10 cellular contexts compared by ENCODE assay signal in the genomic region with DNA sequence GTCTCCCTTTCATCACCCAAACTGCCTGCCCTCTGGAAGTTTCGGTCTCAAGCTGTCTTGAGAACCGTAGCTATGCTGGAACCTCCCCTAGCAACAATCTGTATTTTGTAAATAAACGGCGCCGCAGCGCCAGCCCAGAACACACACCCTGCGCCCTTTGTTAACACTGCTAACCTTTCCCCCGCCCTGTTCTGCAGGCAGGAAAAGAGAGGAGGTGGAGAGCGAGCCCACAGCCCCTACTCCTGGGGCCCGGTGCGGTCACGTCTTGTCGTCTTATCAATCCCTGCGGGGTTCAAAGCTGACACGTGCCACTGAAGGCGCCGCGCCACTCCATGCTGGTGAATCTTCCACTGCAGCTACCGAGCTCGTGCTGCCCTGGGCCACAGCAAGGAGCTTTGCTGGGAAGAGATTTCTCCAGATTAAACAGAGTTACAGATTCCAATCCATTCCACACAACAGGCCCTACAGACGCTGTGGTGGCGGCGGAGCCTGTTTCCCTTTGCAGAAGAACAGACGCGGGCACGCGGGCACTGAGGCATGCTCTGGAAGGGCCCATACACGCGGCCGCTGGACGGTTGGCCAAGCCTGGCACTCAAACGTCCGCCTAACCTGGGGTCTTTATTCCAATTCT. TPM values are rescaled to one million over a fixed set of nuclear protein-coding genes. Genes with fewer than 3 reads are reported as not detected.
DNase-seq lines count a peak whose midpoint lies in the region; ATAC-seq, FAIRE-seq and TF ChIP-seq lines count a peak whose summit lies in the region.
"Had no signal": no experiment of that assay in that cellular context is flagged by ENCODE, and none has a peak within 500 bp of the region (broad histone marks: within the 10 kb centered on the region; RNA-seq: fewer than 3 reads in every experiment).

No MANE protein-coding gene starts in this region.

- H3K36me3 Mint-ChIP-seq in activated CD4-positive, alpha-beta T cell treated with anti-CD3 and anti-CD28 coated beads, Interleukin-2, amount 10 ng/mL, durations not matched to agents 7 days and 5 days (ENCODE audit: low read depth), result no peaks in the 10 kb centered on the region

- TF ChIP-seq POLR2A in gastroesophageal sphincter (IDR thresholded peaks at IDR 0.05) (no peak), GM12891 (IDR thresholded peaks at IDR 0.05; ENCODE audit: low read depth, low read length) (no peak)

- H3K9me3 ChIP-seq in gastroesophageal sphincter (no peaks in the 10 kb centered on the region), skeletal muscle tissue (ENCODE audit: control insufficient read depth in 3 of 3, low read length in 3 of 3) (no peaks in the 10 kb centered on the region)

- H3K9me3 Mint-ChIP-seq in activated CD4-positive, alpha-beta T cell treated with anti-CD3 and anti-CD28 coated beads, Interleukin-2, amount 10 ng/mL, durations not matched to agents 7 days and 5 days, result no peaks in the 10 kb centered on the region

- H3K4me3 Mint-ChIP-seq in activated CD4-positive, alpha-beta T cell treated with anti-CD3 and anti-CD28 coated beads, Interleukin-2, amount 10 ng/mL, durations not matched to agents 7 days and 5 days, result peak overlapping the region; percentile 12

- H3K27ac ChIP-seq in gastroesophageal sphincter (peak overlapping the region; percentile 10 to 83 (median 78)), skeletal muscle tissue (ENCODE audit: low read depth, low read length) (peak overlapping the region; percentile 29)
- H3K27ac ChIP-seq: HL-60 had no signal

- peaks cover 8 to 45% (median 41%) of the 10 kb centered on the region in 3 donors for H3K4me1 ChIP-seq in gastroesophageal sphincter
- peaks cover 30 to 43% (median 37%) of the 10 kb centered on the region in 3 donors for H3K4me1 ChIP-seq in skeletal muscle tissue (ENCODE audit: control insufficient read depth in 3 of 3, insufficient read depth in 3 of 3, low read length in 3 of 3)

- H3K27me3 ChIP-seq in gastroesophageal sphincter, result no peaks in the 10 kb centered on the region
- H3K27me3 ChIP-seq in skeletal muscle tissue (ENCODE audit: control insufficient read depth in 3 of 3, insufficient read depth in 3 of 3, low read length in 3 of 3), result no peaks in the 10 kb centered on the region

- TF ChIP-seq EP300 in gastroesophageal sphincter (IDR thresholded peaks at IDR 0.05), result no peak

- FAIRE-seq in HTR-8/SVneo (lab: Jason Lieb, UNC) (peak; percentile 9), GM12891 (lab: Jason Lieb, UNC) (no peak)
- FAIRE-seq: endometrium had no signal

- CTCF ChIA-PET in activated CD4-positive, alpha-beta T cell treated with anti-CD3 and anti-CD28 coated beads, Interleukin-2, amount 10 ng/mL, durations not matched to agents 7 days and 5 days (lab: Charles Lee), result no interaction called here

- 12 to 31% methylated on average over 12 to 24 of the region's 33 CpGs for WGBS in gastroesophageal sphincter (ENCODE audit: low coverage in 1 of 2), 2 donors

- TF ChIP-seq CTCF in gastroesophageal sphincter (IDR thresholded peaks at IDR 0.05), result peak in 2 of 4 experiments; percentile 1 to 50

- H3K27me3 Mint-ChIP-seq in activated CD4-positive, alpha-beta T cell treated with anti-CD3 and anti-CD28 coated beads, Interleukin-2, amount 10 ng/mL, durations not matched to agents 7 days and 5 days, result no peaks in the 10 kb centered on the region

- ATAC-seq in gastroesophageal sphincter (peak; percentile 72), HG03139 (IDR thresholded peaks at IDR 0.05; ENCODE audit: unreplicated experiment) (no peak), GM18870 (IDR thresholded peaks at IDR 0.05; ENCODE audit: unreplicated experiment) (no peak)

- no peak overlapping the region for H3K27ac Mint-ChIP-seq in activated CD4-positive, alpha-beta T cell treated with anti-CD3 and anti-CD28 coated beads, Interleukin-2, amount 10 ng/mL, durations not matched to agents 7 days and 5 days

- peaks cover 13% of the 10 kb centered on the region for H3K4me1 Mint-ChIP-seq in activated CD4-positive, alpha-beta T cell treated with anti-CD3 and anti-CD28 coated beads, Interleukin-2, amount 10 ng/mL, durations not matched to agents 7 days and 5 days

- H3K9ac ChIP-seq in skeletal muscle tissue (ENCODE audit: low read depth in 1 of 3, low read length in 3 of 3), result peak overlapping the region; percentile 27 to 85 (median 29)

- DNase-seq in HTR-8/SVneo (ENCODE audit: insufficient read length, low spot score) (no peak), GM19240 (ENCODE audit: insufficient read length, low spot score) (no peak), GM12891 (ENCODE audit: insufficient read length, low spot score) (no peak)
- DNase-seq in activated CD4-positive, alpha-beta T cell treated with anti-CD3 and anti-CD28 coated beads, Interleukin-2, amount 10 ng/mL, durations not matched to agents 7 days and 5 days, result peak; percentile 50

- H3K4me3 ChIP-seq in gastroesophageal sphincter, result peak overlapping the region in 1 of 2 donors; percentile 15
- H3K4me3 ChIP-seq in skeletal muscle tissue (ENCODE audit: low read length in 3 of 3), result peak overlapping the region; percentile 59 to 77 (median 59)

- POLR2A ChIA-PET in activated CD4-positive, alpha-beta T cell treated with anti-CD3 and anti-CD28 coated beads, Interleukin-2, amount 10 ng/mL, durations not matched to agents 7 days and 5 days (lab: Charles Lee), result no interaction called here

- H3K36me3 ChIP-seq in gastroesophageal sphincter, result peaks cover 0 to 8% of the 10 kb centered on the region in 2 donors
- peaks cover 0 to 8% (median 5%) of the 10 kb centered on the region in 3 donors for H3K36me3 ChIP-seq in skeletal muscle tissue (ENCODE audit: control insufficient read depth in 3 of 3, insufficient read depth in 3 of 3, low read length in 3 of 3)

TF ChIP-seq in GM12891, 5 proteins besides CTCF, POLR2A, EP300 and RAD21:
- TF ChIP-seq PAX5 (IDR thresholded peaks at IDR 0.05; ENCODE audit: insufficient read depth, low read length, severe bottlenecking) (no peak), POLR2AphosphoS5 (IDR thresholded peaks at IDR 0.05; ENCODE audit: low read depth, low read length) (no peak), POU2F2 (IDR thresholded peaks at IDR 0.05; ENCODE audit: low read depth, low read length) (no peak), TAF1 (IDR thresholded peaks at IDR 0.05; ENCODE audit: low read depth, low read length) (no peak), SPI1 (IDR thresholded peaks at IDR 0.05; ENCODE audit: low read depth, low read length) (no peak)

RNA-seq across cellular contexts. Expression of gene ZDHHC11B, which starts 25.3 kb away (rescaled TPM):
- under 1 TPM; 0.35 to 0.87 TPM for total RNA-seq in activated CD4-positive, alpha-beta T cell treated with anti-CD3 and anti-CD28 coated beads, Interleukin-2, amount 10 ng/mL, durations not matched to agents 7 days and 5 days
- total RNA-seq in gastroesophageal sphincter, result 10 to 100 TPM in 1 of 4 donors, 1 to 10 TPM in 3; 3.1 to 14.3 (median 6.9) TPM
- 1.0 TPM for total RNA-seq in skeletal muscle tissue
- polyA plus RNA-seq in GM12891 (2012; ENCODE audit: low read depth, missing spikeins), result 0.10 TPM
